1 cellular context compared by ENCODE assay signal in the genomic region with DNA sequence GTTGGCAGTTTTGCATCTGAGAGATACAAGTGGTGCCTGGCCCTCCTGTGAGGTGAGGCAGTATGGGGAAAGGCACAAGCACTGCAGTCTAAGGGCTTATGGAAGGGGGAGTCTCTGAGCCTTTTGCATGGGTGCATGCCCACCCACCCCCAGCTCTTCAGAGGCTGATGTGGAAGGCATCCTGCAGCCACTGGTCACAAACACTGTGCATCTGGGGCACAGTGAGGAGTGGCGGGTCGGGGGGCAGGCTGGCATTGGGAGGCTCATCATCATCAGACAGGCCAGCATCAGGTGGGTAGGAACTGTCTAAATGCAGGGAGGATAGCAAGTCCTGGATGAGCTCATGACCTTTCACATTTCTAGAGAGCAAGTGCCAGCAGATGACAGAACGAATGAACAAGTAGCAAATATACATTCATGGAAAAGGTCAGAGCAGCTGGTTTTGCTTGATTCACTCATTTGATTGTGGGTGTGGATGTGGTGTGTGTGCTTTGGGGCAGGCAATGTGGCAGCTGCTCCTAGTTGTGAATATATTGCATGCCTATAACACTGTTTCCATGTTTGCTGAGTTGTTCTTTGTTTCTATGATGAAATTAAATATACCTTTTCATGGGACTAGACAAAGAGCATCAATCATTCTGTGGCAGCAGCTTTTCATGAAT.
TF ChIP-seq lines count a peak whose summit lies in the region.

No MANE protein-coding gene starts in this region.

TF ChIP-seq in A549, 52 proteins besides CTCF, POLR2A, EP300 and RAD21:
- no peak for TF ChIP-seq PBX3 (IDR thresholded peaks at IDR 0.05)
- no peak for TF ChIP-seq FOSL2 (IDR thresholded peaks at IDR 0.05)
- TF ChIP-seq FOSL2 (CRISPR knock-in tag; IDR thresholded peaks at IDR 0.05) = no peak
- no peak for TF ChIP-seq RNF2 (IDR thresholded peaks at IDR 0.05; ENCODE audit: borderline replicate concordance, low read depth)
- TF ChIP-seq NFE2L2 (conservative IDR thresholded peaks at IDR 0.05; ENCODE audit: low read length) = no peak
- TF ChIP-seq NPAS2 (CRISPR knock-in tag; IDR thresholded peaks at IDR 0.05; ENCODE audit: borderline replicate concordance) = no peak
- TF ChIP-seq NR3C1 (IDR thresholded peaks at IDR 0.05) = no peak
- no peak for TF ChIP-seq HDAC2 (IDR thresholded peaks at IDR 0.05)
- TF ChIP-seq CBX8 (IDR thresholded peaks at IDR 0.05) = no peak
- TF ChIP-seq PHF8 (IDR thresholded peaks at IDR 0.05; ENCODE audit: borderline replicate concordance, low read depth) = no peak
- TF ChIP-seq KDM1A (IDR thresholded peaks at IDR 0.05; ENCODE audit: low read depth) = no peak
